Comparison of ENCODE assay signal across 27 cellular contexts in the genomic region with DNA sequence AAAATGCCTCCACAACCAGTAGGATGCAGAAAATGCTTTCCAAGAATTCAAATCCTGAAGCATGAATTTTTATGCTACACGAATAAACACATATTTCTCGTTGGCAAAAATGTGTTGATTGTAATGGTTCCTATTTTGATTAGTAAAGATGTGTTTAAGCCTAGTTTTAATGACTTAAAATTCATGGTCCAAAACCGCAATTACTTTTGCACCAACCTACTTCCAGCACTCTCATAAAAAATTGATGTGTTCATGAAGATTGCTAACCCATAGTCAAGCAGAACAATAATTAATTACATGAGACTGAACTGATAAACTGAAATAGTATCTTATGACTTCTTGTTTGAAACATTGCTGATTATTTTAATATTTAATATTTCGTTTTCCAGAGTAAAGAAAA.
"Had no signal": no experiment of that assay in that cellular context is flagged by ENCODE, and none has a peak within 500 bp of the region (broad histone marks: within the 10 kb centered on the region; RNA-seq: fewer than 3 reads in every experiment).

No MANE protein-coding gene starts in this region.

- ATAC-seq: stimulated activated effector memory CD8-positive, alpha-beta T cell treated with anti-CD3 and anti-CD28 coated beads, Interleukin-12 subunit alpha, Interleukin-12 subunit beta, amount 100 ng/mL, for 72 hours; stimulated activated memory B cell treated with anti-CD40 and anti-IgM and Interleukin-4, amounts not matched to agents 10 μg/mL and 1 μg/mL and 100 μg/mL, for 72 hours; stimulated activated naive B cell treated with anti-CD40 and anti-IgM and Interleukin-4, amounts not matched to agents 10 μg/mL and 1 μg/mL and 100 μg/mL, for 72 hours; stimulated activated naive CD8-positive, alpha-beta T cell treated with anti-CD3 and anti-CD28 coated beads, Interleukin-15, amount 100 ng/mL, for 72 hours; stimulated activated naive CD8-positive, alpha-beta T cell treated with anti-CD3 and anti-CD28 coated beads, Interleukin-15, Interleukin-2, amounts not matched to agents 100 U/mL and 50 U/mL, for 24 hours; upper lobe of right lung had no signal

- DNase-seq: stimulated activated CD4-positive, alpha-beta T cell treated with anti-CD3 and anti-CD28 coated beads, Interleukin-2, amount 100 ng/mL, for 48 hours; stimulated activated CD4-positive, alpha-beta T cell treated with anti-CD3 and anti-CD28 coated beads, Interleukin-4, amount 100 ng/mL, for 1 hour; stimulated activated CD4-positive, alpha-beta T cell treated with anti-CD3 and anti-CD28 coated beads, Interleukin-4, amount 100 ng/mL, for 24 hours; stimulated activated CD4-positive, alpha-beta T cell treated with anti-CD3 and anti-CD28 coated beads, Interleukin-4, amount 100 ng/mL, for 4 hours; stimulated activated CD8-positive, alpha-beta memory T cell treated with anti-CD3 and anti-CD28 coated beads, Interleukin-4, amount 100 ng/mL, for 48 hours; stimulated activated naive B cell treated with anti-CD40 and anti-IgM and Interleukin-4, amounts not matched to agents 10 μg/mL and 1 μg/mL and 100 μg/mL, for 72 hours; stimulated activated naive CD4-positive, alpha-beta T cell; stimulated activated naive CD4-positive, alpha-beta T cell treated with Interleukin-2 at 50 U/mL for 16 hours; stimulated activated naive CD8-positive, alpha-beta T cell treated with anti-CD3 and anti-CD28 coated beads, Interleukin-15, amount 100 ng/mL, for 72 hours; stimulated activated naive CD8-positive, alpha-beta T cell treated with anti-CD3 and anti-CD28 coated beads, Interleukin-15, Interleukin-2, amounts not matched to agents 100 U/mL and 50 U/mL, for 24 hours; stomach; substantia nigra; testis; thyroid gland; tibial artery; transverse colon; trophoblast cell; upper lobe of left lung; upper lobe of right lung; uterus had no signal

- FAIRE-seq: urothelium cell line had no signal

- H3K4me3 ChIP-seq: stomach, suprapubic skin, testis, thoracic aorta, thyroid gland, tibial artery, tibial nerve, transverse colon, upper lobe of left lung, upper lobe of right lung, uterus, vagina had no signal

- H3K9me3 ChIP-seq: stomach, suprapubic skin, testis, thoracic aorta, thyroid gland, tibial artery, tibial nerve, transverse colon, upper lobe of left lung, upper lobe of right lung, uterus, vagina had no signal

- H3K27me3 ChIP-seq: stomach, suprapubic skin, testis, thyroid gland, tibial artery, tibial nerve, transverse colon, upper lobe of left lung, upper lobe of right lung, uterus, vagina had no signal

- H3K27ac ChIP-seq: stomach, suprapubic skin, testis, thoracic aorta, thyroid gland, tibial artery, tibial nerve, transverse colon, upper lobe of left lung, upper lobe of right lung, uterus, vagina had no signal

- H3K36me3 ChIP-seq: stomach, suprapubic skin, thoracic aorta, thyroid gland, tibial artery, tibial nerve, transverse colon, upper lobe of left lung, upper lobe of right lung, uterus, vagina had no signal

- H3K4me1 ChIP-seq: stomach, suprapubic skin, testis, thyroid gland, tibial artery, tibial nerve, transverse colon, upper lobe of left lung, upper lobe of right lung, uterus, vagina had no signal
